ENCODE assay signal across 13 cellular contexts in the genomic region with DNA sequence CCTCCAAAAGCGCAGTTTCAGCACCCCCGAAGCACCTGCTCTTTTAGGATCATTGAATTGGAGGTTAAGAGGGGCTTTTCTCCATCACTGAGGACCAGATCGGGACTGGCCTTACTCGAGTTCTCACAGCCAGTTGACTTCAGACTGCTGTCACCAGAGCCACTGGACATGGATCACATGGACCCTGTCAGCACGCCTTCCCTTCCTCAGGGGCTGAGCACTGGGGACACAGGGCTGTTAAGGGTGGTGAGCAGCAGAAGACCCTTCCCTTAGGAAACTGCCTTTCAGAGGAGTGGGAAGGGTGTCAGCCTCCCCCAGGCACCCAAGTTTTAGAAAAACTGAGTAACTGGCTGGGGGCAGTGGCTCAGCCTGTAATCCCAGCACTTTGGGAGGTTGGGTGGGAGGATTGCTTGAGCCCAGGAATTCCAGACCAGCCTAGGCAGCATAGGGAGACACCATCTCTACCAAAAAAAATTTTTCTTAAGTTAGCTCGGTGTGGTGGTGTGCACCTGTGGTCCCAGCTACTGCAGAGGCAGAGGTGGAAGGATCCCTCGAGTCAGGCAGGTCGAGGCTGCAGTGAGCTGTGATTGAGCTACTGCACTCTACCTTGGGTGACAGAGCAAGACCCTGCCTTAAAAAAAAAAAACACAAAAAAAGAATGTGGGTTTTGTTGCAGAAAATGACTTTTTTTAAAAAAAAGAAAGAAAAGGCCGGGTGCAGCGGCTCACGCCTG. TPM values are rescaled to one million over a fixed set of nuclear protein-coding genes. Genes with fewer than 3 reads are reported as not detected.
DNase-seq lines count a peak whose midpoint lies in the region; ATAC-seq and TF ChIP-seq lines count a peak whose summit lies in the region.
"Had no signal": no experiment of that assay in that cellular context is flagged by ENCODE, and none has a peak within 500 bp of the region (broad histone marks: within the 10 kb centered on the region; RNA-seq: fewer than 3 reads in every experiment).

No MANE protein-coding gene starts in this region.

- H3K9me3 ChIP-seq in OCI-LY3 (ENCODE audit: insufficient read depth, low read length) = no peaks in the 10 kb centered on the region
- no peaks in the 10 kb centered on the region for H3K9me3 ChIP-seq in left lung
- H3K9me3 ChIP-seq: testis had no signal

- intact Hi-C loops in activated CD8-positive, alpha-beta T cell treated with anti-CD3 and anti-CD28 coated beads for 36 hours (cut with micrococcal nuclease) = no loop called here
- intact Hi-C loops in left lung (cut with DNase I) = no loop called here

- no peaks in the 10 kb centered on the region for H3K9me3 Mint-ChIP-seq in activated CD8-positive, alpha-beta T cell treated with anti-CD3 and anti-CD28 coated beads, Interleukin-2, amount 10 ng/mL, durations not matched to agents 7 days and 5 days (ENCODE audit: insufficient read depth)
- no peaks in the 10 kb centered on the region for H3K9me3 Mint-ChIP-seq in activated CD8-positive, alpha-beta T cell treated with anti-CD3 and anti-CD28 coated beads for 36 hours
- H3K9me3 Mint-ChIP-seq in stimulated activated naive B cell treated with anti-CD40 and anti-IgM and Interleukin-4, amounts not matched to agents 10 μg/mL and 1 μg/mL and 100 μg/mL, for 72 hours = no peaks in the 10 kb centered on the region

- no peak overlapping the region for H3K4me3 Mint-ChIP-seq in activated CD8-positive, alpha-beta T cell treated with anti-CD3 and anti-CD28 coated beads, Interleukin-2, amount 10 ng/mL, durations not matched to agents 7 days and 5 days
- H3K4me3 Mint-ChIP-seq in activated CD8-positive, alpha-beta T cell treated with anti-CD3 and anti-CD28 coated beads for 36 hours = no peak overlapping the region
- H3K4me3 Mint-ChIP-seq in stimulated activated naive B cell treated with anti-CD40 and anti-IgM and Interleukin-4, amounts not matched to agents 10 μg/mL and 1 μg/mL and 100 μg/mL, for 72 hours = peak overlapping the region; percentile 39 to 85

- TF ChIP-seq CTCF in activated CD8-positive, alpha-beta T cell treated with anti-CD3 and anti-CD28 coated beads for 36 hours (IDR thresholded peaks at IDR 0.05) = no peak
- TF ChIP-seq CTCF in OCI-LY3 (IDR thresholded peaks at IDR 0.05; ENCODE audit: low read depth, low read length) = no peak
- TF ChIP-seq CTCF in left lung (IDR thresholded peaks at IDR 0.05) = no peak

- H3K4me1 ChIP-seq in OCI-LY3 (ENCODE audit: low read length) (peaks cover 73% of the 10 kb centered on the region), left lung (peaks cover 0 to 63% of the 10 kb centered on the region in 2 donors)

- CTCF ChIA-PET in activated CD8-positive, alpha-beta T cell treated with anti-CD3 and anti-CD28 coated beads, Interleukin-2, amount 10 ng/mL, durations not matched to agents 7 days and 5 days (lab: Charles Lee) = no interaction called here
- CTCF ChIA-PET in activated CD8-positive, alpha-beta T cell treated with anti-CD3 and anti-CD28 coated beads for 36 hours (lab: Charles Lee) = interaction anchor here (1.1 to 1.5 kb wide), 2 partner anchors 10 to 27 kb away, joined by 3 to 4 read pairs; no protein-coding TSS in a partner anchor

- no peaks in the 10 kb centered on the region for H4K20me1 ChIP-seq in OCI-LY3 (ENCODE audit: insufficient read depth, low read length)

- no peaks in the 10 kb centered on the region for H3K79me2 ChIP-seq in OCI-LY3 (ENCODE audit: low read length)

- no peaks in the 10 kb centered on the region for H3K36me3 Mint-ChIP-seq in activated CD8-positive, alpha-beta T cell treated with anti-CD3 and anti-CD28 coated beads, Interleukin-2, amount 10 ng/mL, durations not matched to agents 7 days and 5 days (ENCODE audit: low read depth)
- H3K36me3 Mint-ChIP-seq in activated CD8-positive, alpha-beta T cell treated with anti-CD3 and anti-CD28 coated beads for 36 hours (ENCODE audit: low read depth) = no peaks in the 10 kb centered on the region
- no peaks in the 10 kb centered on the region for H3K36me3 Mint-ChIP-seq in stimulated activated naive B cell treated with anti-CD40 and anti-IgM and Interleukin-4, amounts not matched to agents 10 μg/mL and 1 μg/mL and 100 μg/mL, for 72 hours

- H3K27ac Mint-ChIP-seq in activated CD8-positive, alpha-beta T cell treated with anti-CD3 and anti-CD28 coated beads, Interleukin-2, amount 10 ng/mL, durations not matched to agents 7 days and 5 days = no peak overlapping the region
- H3K27ac Mint-ChIP-seq in activated CD8-positive, alpha-beta T cell treated with anti-CD3 and anti-CD28 coated beads for 36 hours = no peak overlapping the region
- H3K27ac Mint-ChIP-seq in stimulated activated naive B cell treated with anti-CD40 and anti-IgM and Interleukin-4, amounts not matched to agents 10 μg/mL and 1 μg/mL and 100 μg/mL, for 72 hours = peak overlapping the region; percentile 94

- H3K9ac ChIP-seq in OCI-LY3 (ENCODE audit: low read length) = no peak overlapping the region

- ATAC-seq in activated CD8-positive, alpha-beta T cell treated with anti-CD3 and anti-CD28 coated beads, Interleukin-2, amount 10 ng/mL, durations not matched to agents 7 days and 5 days = no peak
- no peak for ATAC-seq in activated CD8-positive, alpha-beta T cell treated with anti-CD3 and anti-CD28 coated beads for 36 hours
- no peak for ATAC-seq in left lung
- ATAC-seq in stimulated activated naive B cell treated with anti-CD40 and anti-IgM and Interleukin-4, amounts not matched to agents 10 μg/mL and 1 μg/mL and 100 μg/mL, for 72 hours (replicated peaks) = no peak
- no peak for ATAC-seq in HG02678 (IDR thresholded peaks at IDR 0.05; ENCODE audit: unreplicated experiment)

- H3K27ac ChIP-seq in OCI-LY3 (ENCODE audit: low read length) = peak overlapping the region; percentile 90
- H3K27ac ChIP-seq in left lung = peak overlapping the region; percentile 78 to 95

- H3K4me2 ChIP-seq in OCI-LY3 (ENCODE audit: low read length) = no peak overlapping the region

- no peak overlapping the region for H2AFZ ChIP-seq in OCI-LY3 (ENCODE audit: low read depth, low read length)

- DNase-seq in activated CD8-positive, alpha-beta T cell treated with anti-CD3 and anti-CD28 coated beads, Interleukin-2, amount 10 ng/mL, durations not matched to agents 7 days and 5 days = peak; percentile 20
- DNase-seq in activated CD8-positive, alpha-beta T cell treated with anti-CD3 and anti-CD28 coated beads for 36 hours = no peak
- peak in 1 of 2 donors; percentile 13 for DNase-seq in left lung
- DNase-seq in stimulated activated naive B cell treated with anti-CD40 and anti-IgM and Interleukin-4, amounts not matched to agents 10 μg/mL and 1 μg/mL and 100 μg/mL, for 72 hours = no peak
- no peak for DNase-seq in NOMO-1 (lab: John Stamatoyannopoulos, UW; ENCODE audit: unreplicated experiment in 2 of 2)
- DNase-seq in HuH-7 (ENCODE audit: low spot score) = no peak
- DNase-seq: Karpas-422, NCI-H187 treated with DMSO at 0.1 percent for 48 hours, NCI-H526 treated with DMSO at 0.1 percent for 48 hours, testis had no signal

- peaks cover 69% of the 10 kb centered on the region for H3K4me1 Mint-ChIP-seq in activated CD8-positive, alpha-beta T cell treated with anti-CD3 and anti-CD28 coated beads, Interleukin-2, amount 10 ng/mL, durations not matched to agents 7 days and 5 days (ENCODE audit: low read depth)
- H3K4me1 Mint-ChIP-seq in activated CD8-positive, alpha-beta T cell treated with anti-CD3 and anti-CD28 coated beads for 36 hours (ENCODE audit: low read depth) = peaks cover 61% of the 10 kb centered on the region
- H3K4me1 Mint-ChIP-seq in stimulated activated naive B cell treated with anti-CD40 and anti-IgM and Interleukin-4, amounts not matched to agents 10 μg/mL and 1 μg/mL and 100 μg/mL, for 72 hours = peaks cover 55 to 77% of the 10 kb centered on the region in 2 donors

- H3K27me3 Mint-ChIP-seq in activated CD8-positive, alpha-beta T cell treated with anti-CD3 and anti-CD28 coated beads, Interleukin-2, amount 10 ng/mL, durations not matched to agents 7 days and 5 days (ENCODE audit: low read depth) = no peaks in the 10 kb centered on the region
- no peaks in the 10 kb centered on the region for H3K27me3 Mint-ChIP-seq in activated CD8-positive, alpha-beta T cell treated with anti-CD3 and anti-CD28 coated beads for 36 hours
- H3K27me3 Mint-ChIP-seq in stimulated activated naive B cell treated with anti-CD40 and anti-IgM and Interleukin-4, amounts not matched to agents 10 μg/mL and 1 μg/mL and 100 μg/mL, for 72 hours = no peaks in the 10 kb centered on the region

- POLR2A ChIA-PET in activated CD8-positive, alpha-beta T cell treated with anti-CD3 and anti-CD28 coated beads, Interleukin-2, amount 10 ng/mL, durations not matched to agents 7 days and 5 days (lab: Charles Lee) = interaction anchor here (0.6 kb wide), 1 partner anchor 28 kb away, joined by 4 read pairs; no protein-coding TSS in a partner anchor
- POLR2A ChIA-PET in activated CD8-positive, alpha-beta T cell treated with anti-CD3 and anti-CD28 coated beads for 36 hours (lab: Charles Lee) = no interaction called here

- no peaks in the 10 kb centered on the region for H3K36me3 ChIP-seq in OCI-LY3 (replicated peaks; ENCODE audit: low read depth, low read length)
- H3K36me3 ChIP-seq in left lung = no peaks in the 10 kb centered on the region

- no peaks in the 10 kb centered on the region for H3K27me3 ChIP-seq in OCI-LY3 (ENCODE audit: low read depth, low read length)
- H3K27me3 ChIP-seq in left lung = peaks cover 0 to 14% of the 10 kb centered on the region in 2 donors
- H3K27me3 ChIP-seq: testis had no signal

- H3K4me3 ChIP-seq in OCI-LY3 (ENCODE audit: low read length) = no peak overlapping the region
- peak overlapping the region in 1 of 2 donors; percentile 63 for H3K4me3 ChIP-seq in left lung

RNA-seq across cellular contexts. Expression of a gene that starts 0.6 kb away (rescaled TPM):
- under 1 TPM; 0.08 to 0.21 TPM for total RNA-seq in activated CD8-positive, alpha-beta T cell treated with anti-CD3 and anti-CD28 coated beads, Interleukin-2, amount 10 ng/mL, durations not matched to agents 7 days and 5 days
- under 1 TPM; 0.51 to 0.56 TPM for total RNA-seq in activated CD8-positive, alpha-beta T cell treated with anti-CD3 and anti-CD28 coated beads for 36 hours
- total RNA-seq in left lung = 100 to 1,000 TPM in 1 of 2 donors, 10 to 100 TPM in 1; 44.6 to 126 TPM
- total RNA-seq: A673 had no signal

RNA-seq across cellular contexts. Expression of a gene that starts 31.6 kb away (rescaled TPM):
- total RNA-seq in activated CD8-positive, alpha-beta T cell treated with anti-CD3 and anti-CD28 coated beads, Interleukin-2, amount 10 ng/mL, durations not matched to agents 7 days and 5 days = 10 to 100 TPM; 20.9 to 22.7 TPM
- total RNA-seq in activated CD8-positive, alpha-beta T cell treated with anti-CD3 and anti-CD28 coated beads for 36 hours = 10 to 100 TPM; 26.3 to 27.6 TPM
- 10 to 100 TPM; 35.5 to 38.0 TPM for total RNA-seq in left lung

RNA-seq across cellular contexts. Expression of a gene that starts 36.4 kb away (rescaled TPM):
- total RNA-seq in activated CD8-positive, alpha-beta T cell treated with anti-CD3 and anti-CD28 coated beads, Interleukin-2, amount 10 ng/mL, durations not matched to agents 7 days and 5 days = 100 to 1,000 TPM; 271 to 272 TPM
- 10 to 100 TPM; 31.6 to 32.1 TPM for total RNA-seq in activated CD8-positive, alpha-beta T cell treated with anti-CD3 and anti-CD28 coated beads for 36 hours
- 100 to 1,000 TPM; 170 to 341 TPM for total RNA-seq in left lung

Comparison
In these comparisons a context has a peak if more than half of its experiments do, and no peak if none do; other contexts are left out.
1. RNA of a gene that starts 36.4 kb away (total RNA-seq): 170 to 341 TPM in left lung and 271 to 272 TPM in activated CD8-positive, alpha-beta T cell treated with anti-CD3 and anti-CD28 coated beads, Interleukin-2, amount 10 ng/mL, durations not matched to agents 7 days and 5 days; 31.6 to 32.1 TPM in activated CD8-positive, alpha-beta T cell treated with anti-CD3 and anti-CD28 coated beads for 36 hours; every median in the first group is over 4 times any median in the second.
2. H3K4me3 Mint-ChIP-seq: peak in stimulated activated naive B cell treated with anti-CD40 and anti-IgM and Interleukin-4, amounts not matched to agents 10 μg/mL and 1 μg/mL and 100 μg/mL, for 72 hours (2 of 2); none in activated CD8-positive, alpha-beta T cell treated with anti-CD3 and anti-CD28 coated beads, Interleukin-2, amount 10 ng/mL, durations not matched to agents 7 days and 5 days (single experiment) and activated CD8-positive, alpha-beta T cell treated with anti-CD3 and anti-CD28 coated beads for 36 hours (single experiment).
3. RNA of a gene that starts 0.6 kb away (total RNA-seq): 44.6 to 126 TPM in left lung; 0.51 to 0.56 TPM in activated CD8-positive, alpha-beta T cell treated with anti-CD3 and anti-CD28 coated beads for 36 hours and 0.08 to 0.21 TPM in activated CD8-positive, alpha-beta T cell treated with anti-CD3 and anti-CD28 coated beads, Interleukin-2, amount 10 ng/mL, durations not matched to agents 7 days and 5 days; every median in the first group is over 10 times any median in the second.